ENCODE assay signal across 24 cellular contexts in genomic region chr20:63115651-63116411, GRCh38.
"Had no signal": no experiment of that assay in that cellular context is flagged by ENCODE, and none has a peak within 500 bp of the region (broad histone marks: within the 10 kb centered on the region; RNA-seq: fewer than 3 reads in every experiment).

No MANE protein-coding gene starts in this region.

- H3K36me3 Mint-ChIP-seq: activated naive CD4-positive, alpha-beta T cell treated with anti-CD3 and anti-CD28 coated beads, Interleukin-2, amount 10 ng/mL, durations not matched to agents 7 days and 5 days had no signal

- H3K27ac ChIP-seq: brain microvascular endothelial cell, dorsolateral prefrontal cortex, esophagus muscularis mucosa, neutrophil, pancreas, right lobe of liver, SK-N-MC, testis, upper lobe of left lung had no signal

- H3K9me3 ChIP-seq: neutrophil, pancreas, testis had no signal

- H3K27ac Mint-ChIP-seq: activated naive CD4-positive, alpha-beta T cell treated with anti-CD3 and anti-CD28 coated beads, Interleukin-2, amount 10 ng/mL, durations not matched to agents 7 days and 5 days; activated naive CD8-positive, alpha-beta T cell treated with anti-CD3 and anti-CD28 coated beads, Interleukin-2, amount 50 U/mL, for 24 hours; activated T-helper 2 cell treated with anti-CD3 and anti-CD28 coated beads, Interferon-gamma antibody, Interleukin-2, Interleukin-4, amounts not matched to agents 10 μg/mL and 5 μg/mL and 100 μg/mL, durations not matched to agents 14 hours and 24 hours and 36 hours; effector memory CD8-positive, alpha-beta T cell; naive thymus-derived CD8-positive, alpha-beta T cell; T-helper 17 cell had no signal

- H3K4me3 ChIP-seq: dorsolateral prefrontal cortex, esophagus muscularis mucosa, pancreas, right lobe of liver, SK-N-MC, testis, upper lobe of left lung had no signal

- H3K4me1 ChIP-seq: esophagus muscularis mucosa, pancreas, right lobe of liver, testis, upper lobe of left lung had no signal

- H3K4me1 Mint-ChIP-seq: activated naive CD4-positive, alpha-beta T cell treated with anti-CD3 and anti-CD28 coated beads, Interleukin-2, amount 10 ng/mL, durations not matched to agents 7 days and 5 days; activated naive CD8-positive, alpha-beta T cell treated with anti-CD3 and anti-CD28 coated beads, Interleukin-2, amount 50 U/mL, for 24 hours; T-helper 17 cell had no signal

- DNase-seq: activated CD4-positive, alpha-beta T cell treated with anti-CD3 and anti-CD28 coated beads for 4 hours; activated CD4-positive, alpha-beta T cell treated with anti-CD3 and anti-CD28 coated beads, Interleukin-2, amount 50 U/mL, for 48 hours; activated CD4-positive, CD25-positive, alpha-beta regulatory T cell; activated T-cell treated with anti-CD3 and anti-CD28 coated beads, Interleukin-2, amount 50 U/mL, for 4 hours; brain microvascular endothelial cell; central memory CD4-positive, alpha-beta T cell; effector memory CD8-positive, alpha-beta T cell; small intestine; stimulated activated CD4-positive, alpha-beta T cell treated with anti-CD3 and anti-CD28 coated beads, Interleukin-2, amount 100 ng/mL, for 48 hours; stimulated activated naive CD4-positive, alpha-beta T cell; SW 1271 had no signal

- ATAC-seq: activated naive CD8-positive, alpha-beta T cell treated with anti-CD3 and anti-CD28 coated beads, Interleukin-2, amount 50 U/mL, for 24 hours; activated T-cell treated with anti-CD3 and anti-CD28 coated beads, Interleukin-2, amount 50 U/mL, for 4 hours; effector memory CD8-positive, alpha-beta T cell; naive thymus-derived CD8-positive, alpha-beta T cell; right lobe of liver; T-helper 17 cell had no signal

- H3K36me3 ChIP-seq: brain microvascular endothelial cell, esophagus muscularis mucosa, neutrophil, pancreas, right lobe of liver, upper lobe of left lung had no signal

- H3K4me3 Mint-ChIP-seq: activated naive CD4-positive, alpha-beta T cell treated with anti-CD3 and anti-CD28 coated beads, Interleukin-2, amount 10 ng/mL, durations not matched to agents 7 days and 5 days; activated naive CD8-positive, alpha-beta T cell treated with anti-CD3 and anti-CD28 coated beads, Interleukin-2, amount 50 U/mL, for 24 hours; activated T-cell treated with anti-CD3 and anti-CD28 coated beads, Interleukin-2, amount 50 U/mL, for 4 hours; effector memory CD8-positive, alpha-beta T cell; naive thymus-derived CD8-positive, alpha-beta T cell; T-helper 17 cell had no signal

- H3K27me3 ChIP-seq: brain microvascular endothelial cell, pancreas, right lobe of liver, testis, upper lobe of left lung had no signal
